Comparison of ENCODE assay signal across 21 cellular contexts in genomic region chr20:50708845-50709555, GRCh38. TPM values are rescaled to one million over a fixed set of nuclear protein-coding genes. Genes with fewer than 3 reads are reported as not detected.
"Had no signal": no experiment of that assay in that cellular context is flagged by ENCODE, and none has a peak within 500 bp of the region (broad histone marks: within the 10 kb centered on the region; RNA-seq: fewer than 3 reads in every experiment).

No MANE protein-coding gene starts in this region.

- H3K4me3 ChIP-seq: cardiac muscle cell, gastroesophageal sphincter, heart right ventricle, prostate gland, skin epidermis, thoracic aorta, upper lobe of left lung had no signal

- H3K9me3 ChIP-seq: gastroesophageal sphincter, heart right ventricle, prostate gland, thoracic aorta, upper lobe of left lung had no signal

- H3K36me3 ChIP-seq: cardiac muscle cell, gastroesophageal sphincter, heart right ventricle, prostate gland, thoracic aorta, upper lobe of left lung had no signal

- ATAC-seq: activated naive CD4-positive, alpha-beta T cell treated with anti-CD3 and anti-CD28 coated beads, Interleukin-2, amount 50 U/mL, for 72 hours; activated T-cell treated with anti-CD3 and anti-CD28 coated beads, Interleukin-2, amount 50 U/mL, for 72 hours; esophagus mucosa; gastroesophageal sphincter; heart right ventricle; left ventricle myocardium superior; right cardiac atrium; stimulated activated effector memory CD8-positive, alpha-beta T cell treated with anti-CD3 and anti-CD28 coated beads, Interleukin-12 subunit alpha, Interleukin-12 subunit beta, amount 100 ng/mL, for 72 hours had no signal

- DNase-seq: activated CD4-positive, alpha-beta T cell treated with anti-CD3 and anti-CD28 coated beads, Interleukin-2, amount 50 U/mL, for 4 hours; activated effector memory CD4-positive, alpha-beta T cell treated with anti-CD3 and anti-CD28 coated beads, Interleukin-2, amount 50 U/mL, for 16 hours; activated T-cell treated with anti-CD3 and anti-CD28 coated beads, Interleukin-2, amount 50 U/mL, for 72 hours; amniotic stem cell; effector CD8-positive, alpha-beta T cell; heart right ventricle; immature natural killer cell; kidney glomerular epithelial cell; left ventricle myocardium superior; right cardiac atrium; stimulated activated CD4-positive, alpha-beta T cell treated with anti-CD3 and anti-CD28 coated beads, Interleukin-4, amount 100 ng/mL, for 24 hours; upper lobe of left lung had no signal

- H3K27me3 ChIP-seq: cardiac muscle cell, gastroesophageal sphincter, heart right ventricle, upper lobe of left lung had no signal

- H3K4me1 ChIP-seq: prostate gland had no signal

- H3K27ac ChIP-seq: cardiac muscle cell, gastroesophageal sphincter, heart right ventricle, prostate gland, skin epidermis, thoracic aorta had no signal

RNA-seq across cellular contexts. Expression of gene RIPOR3, which starts 17.7 kb away (rescaled TPM):
- total RNA-seq: activated CD8-positive, alpha-beta memory T cell treated with anti-CD3 and anti-CD28 coated beads for 36 hours had no signal
